In genomic region chr22:32240461-32240860, GRCh38 we compare ENCODE assay signal across 2 cellular contexts.
TF ChIP-seq lines count a peak whose summit lies in the region.

No MANE protein-coding gene starts in this region.

TF ChIP-seq in IMR-90, 13 proteins besides CTCF, POLR2A, EP300 and RAD21:
- TF ChIP-seq FOS (IDR thresholded peaks at IDR 0.05; ENCODE audit: low read depth, low read length) (no peak), NFE2L2 (IDR thresholded peaks at IDR 0.05; ENCODE audit: low read depth, low read length) (no peak), RFX5 (IDR thresholded peaks at IDR 0.05; ENCODE audit: low read depth, low read length) (no peak), CEBPB (IDR thresholded peaks at IDR 0.05; ENCODE audit: low read depth, low read length) (peak; percentile 78), SMC3 (IDR thresholded peaks at IDR 0.05; ENCODE audit: low read depth, low read length) (no peak), RCOR1 (IDR thresholded peaks at IDR 0.05; ENCODE audit: insufficient replicate concordance, low read length) (no peak)

TF ChIP-seq in K562, 482 proteins besides CTCF, POLR2A, EP300 and RAD21:
- TF ChIP-seq BHLHE40 (IDR thresholded peaks at IDR 0.05; ENCODE audit: low read length) (no peak), CEBPG (CRISPR knock-in tag; IDR thresholded peaks at IDR 0.05) (no peak), CEBPG (tag; conservative IDR thresholded peaks at IDR 0.05 in 1 of 2, IDR thresholded peaks at IDR 0.05 in 1 of 2) (peak in 1 of 2 experiments; percentile 77; a peak in 2 of 4 replicates), HDAC6 (IDR thresholded peaks at IDR 0.05; ENCODE audit: low read depth, low read length) (no peak), ZNF699 (CRISPR knock-in tag; IDR thresholded peaks at IDR 0.05; ENCODE audit: insufficient replicate concordance) (no peak), ZNF449 (CRISPR knock-in tag; IDR thresholded peaks at IDR 0.05) (no peak), NBN (IDR thresholded peaks at IDR 0.05; ENCODE audit: low read depth) (no peak), POLR2H (tag; IDR thresholded peaks at IDR 0.05; ENCODE audit: low read depth) (no peak), CEBPB (tag; IDR thresholded peaks at IDR 0.05) (peak; percentile 25; the same call in 1 of the 2 replicates), POU5F1 (IDR thresholded peaks at IDR 0.05; ENCODE audit: borderline replicate concordance, low read depth, low read length, partially characterized antibody) (no peak)
